Comparison of ENCODE assay signal across 21 cellular contexts in the genomic region with DNA sequence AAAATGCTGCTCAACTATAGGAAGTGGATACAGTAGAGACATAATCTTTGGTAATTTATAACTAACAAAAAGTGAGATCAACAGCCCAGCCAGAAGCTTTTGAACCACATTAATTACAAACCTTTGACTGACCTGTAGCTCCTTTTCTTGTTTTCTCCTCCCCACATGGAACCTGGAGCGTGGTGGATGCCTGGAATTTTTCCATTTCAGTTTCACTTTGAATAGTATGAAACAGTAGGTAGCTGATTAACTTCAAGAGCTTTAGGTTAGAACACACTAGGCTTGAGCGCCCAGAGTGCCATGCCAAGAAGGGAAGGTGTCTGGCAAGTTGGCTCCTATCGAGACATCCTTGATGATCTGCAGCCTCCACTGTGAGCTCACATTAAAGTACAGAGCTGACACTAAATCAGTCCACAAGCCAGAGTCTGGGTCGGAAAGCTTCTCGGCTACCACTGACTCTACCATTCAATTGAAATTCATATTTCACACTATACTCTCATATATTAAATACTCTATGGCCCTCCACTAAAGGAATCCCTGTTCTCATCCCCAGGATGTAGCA.
DNase-seq lines count a peak whose midpoint lies in the region; ATAC-seq, FAIRE-seq and TF ChIP-seq lines count a peak whose summit lies in the region.
"Had no signal": no experiment of that assay in that cellular context is flagged by ENCODE, and none has a peak within 500 bp of the region (broad histone marks: within the 10 kb centered on the region; RNA-seq: fewer than 3 reads in every experiment).

No MANE protein-coding gene starts in this region.

- no peaks in the 10 kb centered on the region for H3K79me1 ChIP-seq in mesenchymal stem cell (replicated peaks; ENCODE audit: low read length, poor library complexity, severe bottlenecking)

- no TSS peak for BruUV-seq in PC-9 (replicated peaks; lab: Mats Ljungman, UMichigan)

- no peak overlapping the region for H2AK5ac ChIP-seq in mesenchymal stem cell (ENCODE audit: low read length, severe bottlenecking)

- H3K36me3 ChIP-seq in PC-9 (ENCODE audit: low read depth) (no peaks in the 10 kb centered on the region), mesenchymal stem cell (ENCODE audit: control insufficient read depth in 1 of 2, insufficient read depth in 2 of 2, low read depth in 1 of 2, low read length in 2 of 2) (no peaks in the 10 kb centered on the region)
- H3K36me3 ChIP-seq: BLaER1 had no signal

- H2BK120ac ChIP-seq in mesenchymal stem cell (ENCODE audit: low read depth, low read length), result no peak overlapping the region

- no peak overlapping the region for H3K4me2 ChIP-seq in A549
- peak overlapping the region; percentile 33 for H3K4me2 ChIP-seq in PC-9
- H3K4me2 ChIP-seq in mesenchymal stem cell (ENCODE audit: low read length, poor library complexity, severe bottlenecking), result no peak overlapping the region
- H3K4me2 ChIP-seq: BLaER1, SK-N-SH had no signal

- no peak overlapping the region for H3K9ac ChIP-seq in mesenchymal stem cell (ENCODE audit: low read length)
- H3K9ac ChIP-seq: BLaER1, SK-N-SH had no signal

- H4K8ac ChIP-seq in mesenchymal stem cell (ENCODE audit: low read length), result no peak overlapping the region

- no peak for TF ChIP-seq POLR2A in A549 (IDR thresholded peaks at IDR 0.05; ENCODE audit: low read length)

- H3K18ac ChIP-seq in mesenchymal stem cell (ENCODE audit: low read depth in 1 of 2, low read length in 2 of 2), result no peak overlapping the region

- H3K79me2 ChIP-seq in PC-9 (ENCODE audit: low read depth), result no peaks in the 10 kb centered on the region

- peak; percentile 46 for FAIRE-seq in A549 (lab: Jason Lieb, UNC)
- peak; percentile 69 for FAIRE-seq in GM19239 (lab: Jason Lieb, UNC)
- FAIRE-seq: H1 had no signal

- H4K91ac ChIP-seq in mesenchymal stem cell (ENCODE audit: low read length), result no peak overlapping the region

- H3K9me3 ChIP-seq in A549 (no peaks in the 10 kb centered on the region), PC-9 (ENCODE audit: insufficient read depth, low read depth) (no peaks in the 10 kb centered on the region), mesenchymal stem cell (ENCODE audit: control insufficient read depth, low read length) (no peaks in the 10 kb centered on the region)
- H3K9me3 ChIP-seq: BLaER1, SK-N-SH had no signal

- TF ChIP-seq RAD21 in A549 (conservative IDR thresholded peaks at IDR 0.05 in 1 of 2, IDR thresholded peaks at IDR 0.05 in 1 of 2), result no peak

- CTCF ChIA-PET in A549 (lab: Yijun Ruan, JAX) (interaction anchor here (0.9 kb wide), 1 partner anchor 24 kb away, joined by 3 read pairs; no protein-coding TSS in a partner anchor), PC-9 (lab: Charles Lee) (no interaction called here)

- H4K20me1 ChIP-seq in PC-9 (ENCODE audit: insufficient read depth), result no peaks in the 10 kb centered on the region

- H2BK12ac ChIP-seq in mesenchymal stem cell (ENCODE audit: low read length in 2 of 2), result no peak overlapping the region

- POLR2A ChIA-PET in A549 (lab: Yijun Ruan, JAX) (no interaction called here), PC-9 (lab: Charles Lee; ENCODE audit: unreplicated experiment) (no interaction called here)

- TF ChIP-seq EP300 in A549 (IDR thresholded peaks at IDR 0.05), result no peak

- H2BK15ac ChIP-seq in mesenchymal stem cell (ENCODE audit: low read depth, poor library complexity, severe bottlenecking), result no peak overlapping the region

- H3K4me1 ChIP-seq in A549 (peaks cover 14% of the 10 kb centered on the region; the same call in 2 of the 3 replicates), PC-9 (replicated peaks; ENCODE audit: insufficient read depth) (peaks cover 37% of the 10 kb centered on the region), mesenchymal stem cell (ENCODE audit: control insufficient read depth, insufficient read depth, low read depth, low read length) (peaks cover 6% of the 10 kb centered on the region)

- DNase-seq in A549 (ENCODE audit: low read depth in 1 of 2, low spot score in 1 of 2) (no peak), GM19239 (ENCODE audit: insufficient read length, low spot score) (no peak), PC-9 (no peak), mesenchymal stem cell (no peak), NCI-H2171 (lab: John Stamatoyannopoulos, UW) (no peak)
- DNase-seq: 8988T; CD4-positive, CD25-positive, alpha-beta regulatory T cell; DMS53; HCEC 1CT; KG1; MM.1S; NCI-H2029 treated with DMSO at 0.1 percent for 48 hours; NCI-H2227 treated with DMSO at 0.1 percent for 48 hours; NCI-H526 treated with DMSO at 0.1 percent for 48 hours; SK-N-SH; SW 1271 had no signal

- H3F3A ChIP-seq in PC-9 (ENCODE audit: insufficient read depth, low read depth), result peaks cover 5% of the 10 kb centered on the region; the same call in 1 of the 2 replicates

- no peaks in the 10 kb centered on the region for H3K27me3 ChIP-seq in PC-9 (ENCODE audit: insufficient read depth, low read depth)
- H3K27me3 ChIP-seq in mesenchymal stem cell (ENCODE audit: control insufficient read depth in 1 of 2, insufficient read depth in 1 of 2, low read length in 2 of 2), result no peaks in the 10 kb centered on the region

- H2AFZ ChIP-seq in PC-9 (no peak overlapping the region), mesenchymal stem cell (ENCODE audit: low read depth, low read length) (no peak overlapping the region)

- H3K4ac ChIP-seq in mesenchymal stem cell (ENCODE audit: low read depth in 1 of 2, low read length in 2 of 2), result no peak overlapping the region

- H3K14ac ChIP-seq in mesenchymal stem cell (ENCODE audit: low read length in 2 of 2), result no peak overlapping the region

- intact Hi-C loops in PC-9 (cut with micrococcal nuclease; ENCODE audit: unreplicated experiment), result no loop called here

- H3K4me3 ChIP-seq in A549 (no peak overlapping the region), PC-9 (no peak overlapping the region), mesenchymal stem cell (ENCODE audit: insufficient read depth in 1 of 2, low read depth in 1 of 2, low read length in 2 of 2) (no peak overlapping the region)
- H3K4me3 ChIP-seq: BLaER1 had no signal

- ATAC-seq in A549 (no peak), GM21825 (IDR thresholded peaks at IDR 0.05; ENCODE audit: unreplicated experiment) (no peak), GM18861 (IDR thresholded peaks at IDR 0.05; ENCODE audit: unreplicated experiment) (no peak), GM18867 (IDR thresholded peaks at IDR 0.05; ENCODE audit: unreplicated experiment) (no peak)

- no peak overlapping the region for H2BK5ac ChIP-seq in mesenchymal stem cell (ENCODE audit: low read depth, low read length, poor library complexity, severe bottlenecking)

- TF ChIP-seq CTCF in A549 (IDR thresholded peaks at IDR 0.05), result no peak
- no peak for TF ChIP-seq CTCF in PC-9 (conservative IDR thresholded peaks at IDR 0.05)

- WGBS in A549 (ENCODE audit: missing lambda C conversion rate), result 58% methylated on average over 5 of the region's 5 CpGs
- 87% methylated on average over 3 of the region's 5 CpGs for WGBS in mesenchymal stem cell

- H3K27ac ChIP-seq in A549, result peak overlapping the region; percentile 21 to 59; a peak in 3 of 6 replicates
- H3K27ac ChIP-seq in PC-9, result peak overlapping the region; percentile 86
- peak overlapping the region; percentile 46 for H3K27ac ChIP-seq in mesenchymal stem cell (ENCODE audit: low read length, poor library complexity, severe bottlenecking)
- H3K27ac ChIP-seq: BLaER1 had no signal

- H3K9me2 ChIP-seq in PC-9 (ENCODE audit: insufficient read depth), result no peaks in the 10 kb centered on the region
- H3K9me2 ChIP-seq: SK-N-SH had no signal

- H3K23ac ChIP-seq in mesenchymal stem cell (ENCODE audit: low read length in 2 of 2), result no peak overlapping the region

TF ChIP-seq in A549, 52 proteins besides CTCF, POLR2A, EP300 and RAD21:
- TF ChIP-seq NR3C1 (IDR thresholded peaks at IDR 0.05), result no peak
- TF ChIP-seq RFX5 (IDR thresholded peaks at IDR 0.05), result no peak
- TF ChIP-seq ZFP36 (IDR thresholded peaks at IDR 0.05; ENCODE audit: borderline replicate concordance, partially characterized antibody), result no peak
- TF ChIP-seq REST (IDR thresholded peaks at IDR 0.05), result no peak
- no peak for TF ChIP-seq ATOH8 (CRISPR knock-in tag; IDR thresholded peaks at IDR 0.05; ENCODE audit: low read depth)
